In the genomic region with DNA sequence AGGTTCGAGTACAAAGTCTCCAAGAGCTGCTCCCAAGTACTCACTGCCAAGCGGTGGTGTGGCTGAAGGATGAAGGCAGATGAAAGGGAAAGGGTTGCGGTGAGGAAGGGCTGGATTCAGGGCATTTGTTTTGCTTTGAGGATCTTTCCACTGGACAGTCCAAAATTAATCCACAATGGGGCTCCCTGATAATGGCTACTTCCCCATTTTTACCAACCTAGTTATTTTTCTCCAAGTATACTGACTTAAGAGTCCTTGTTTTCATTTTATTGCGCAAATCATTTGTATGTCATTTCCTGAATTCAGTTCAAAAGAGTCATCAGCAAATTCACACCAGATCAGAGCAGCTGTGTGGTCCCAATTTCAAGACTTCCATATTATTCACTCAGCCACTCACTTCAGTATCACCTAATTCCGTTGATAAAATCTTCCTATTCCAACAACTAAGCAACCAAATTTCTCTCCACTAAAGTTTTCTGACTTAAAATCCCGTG, we compare ENCODE assay signal across 7 cellular contexts. TPM values are rescaled to one million over a fixed set of nuclear protein-coding genes. Genes with fewer than 3 reads are reported as not detected.
A peak's percentile ranks its signal among the peaks of the same experiment; 100 is the strongest.
DNase-seq lines count a peak whose midpoint lies in the region; ATAC-seq and TF ChIP-seq lines count a peak whose summit lies in the region.

No MANE protein-coding gene starts in this region.

- peak overlapping the region; percentile 87 for H3K27ac ChIP-seq in cardiac muscle cell

- H3K9me3 ChIP-seq in cardiac muscle cell (ENCODE audit: low read depth): no peaks in the 10 kb centered on the region

- H3K27me3 ChIP-seq in cardiac muscle cell: no peaks in the 10 kb centered on the region

- TF ChIP-seq CTCF in WI38 (IDR thresholded peaks at IDR 0.05; ENCODE audit: low read depth, low read length) (no peak), cardiac muscle cell (IDR thresholded peaks at IDR 0.05; ENCODE audit: low read depth, low read length) (no peak), retinal pigment epithelial cell (conservative IDR thresholded peaks at IDR 0.05; ENCODE audit: low read depth, low read length) (no peak)

- peaks cover 7% of the 10 kb centered on the region for H3K4me1 ChIP-seq in cardiac muscle cell (ENCODE audit: low read depth)

- DNase-seq in HT1080 (ENCODE audit: low read depth): peak; percentile 65
- DNase-seq in cardiac muscle cell (ENCODE audit: low read depth in 1 of 2, low spot score in 1 of 2): peak in 1 of 2 donors; percentile 70
- no peak for DNase-seq in retinal pigment epithelial cell (ENCODE audit: low read depth)
- DNase-seq in stimulated activated naive CD4-positive, alpha-beta T cell (lab: John Stamatoyannopoulos, UW): no peak

- H3K4me3 ChIP-seq in WI38 (ENCODE audit: low read depth, low read length): peak overlapping the region; percentile 83
- H3K4me3 ChIP-seq in cardiac muscle cell: peak overlapping the region; percentile 86
- peak overlapping the region; percentile 53 for H3K4me3 ChIP-seq in retinal pigment epithelial cell (ENCODE audit: low read length)

- no peaks in the 10 kb centered on the region for H3K36me3 ChIP-seq in cardiac muscle cell

- ATAC-seq in GM21515 (IDR thresholded peaks at IDR 0.05; ENCODE audit: unreplicated experiment) (no peak), HG03280 (IDR thresholded peaks at IDR 0.05; ENCODE audit: unreplicated experiment) (no peak)

RNA-seq across cellular contexts. Expression of a gene that starts 0.5 kb away (rescaled TPM):
- 7.2 and 12.5 TPM in 2 replicates for total RNA-seq in HT1080 (2014; rRNA removed; shearing (Covaris generic))
- polyA plus RNA-seq in HT1080 (2015; cell fraction: cytosol; rRNA removed): 14.4 and 15.0 TPM in 2 replicates
- 17.8 and 20.5 TPM in 2 replicates for polyA plus RNA-seq in HT1080 (2015; cell fraction: nucleus; rRNA removed)
- 6.0 and 10.5 TPM in 2 replicates for total RNA-seq in cardiac muscle cell
- polyA plus RNA-seq in cardiac muscle cell: 19.4 and 56.8 TPM in 2 replicates
